Comparison of ENCODE assay signal across 22 cellular contexts in genomic region chr22:42360348-42360747, GRCh38.
A peak's percentile ranks its signal among the peaks of the same experiment; 100 is the strongest.
DNase-seq lines count a peak whose midpoint lies in the region; ATAC-seq, FAIRE-seq and TF ChIP-seq lines count a peak whose summit lies in the region.
"Had no signal": no experiment of that assay in that cellular context is flagged by ENCODE, and none has a peak within 500 bp of the region (broad histone marks: within the 10 kb centered on the region; RNA-seq: fewer than 3 reads in every experiment).

No MANE protein-coding gene starts in this region.

- no peak overlapping the region for H3K4me3 Mint-ChIP-seq in stimulated activated naive B cell treated with anti-CD40 and anti-IgM and Interleukin-4, amounts not matched to agents 10 μg/mL and 1 μg/mL and 100 μg/mL, for 72 hours
- H3K4me3 Mint-ChIP-seq: activated CD8-positive, alpha-beta T cell treated with anti-CD3 and anti-CD28 coated beads, Interleukin-2, amount 10 ng/mL, durations not matched to agents 7 days and 5 days; activated naive CD8-positive, alpha-beta T cell treated with anti-CD3 and anti-CD28 coated beads, Interleukin-2, amount 50 U/mL, for 24 hours; H9 had no signal

- peaks cover 0 to 2% of the 10 kb centered on the region in 2 donors for H3K9me3 Mint-ChIP-seq in stimulated activated naive B cell treated with anti-CD40 and anti-IgM and Interleukin-4, amounts not matched to agents 10 μg/mL and 1 μg/mL and 100 μg/mL, for 72 hours
- H3K9me3 Mint-ChIP-seq: activated naive CD8-positive, alpha-beta T cell treated with anti-CD3 and anti-CD28 coated beads, Interleukin-2, amount 50 U/mL, for 24 hours; H9 had no signal

- H3K27ac Mint-ChIP-seq in stimulated activated naive B cell treated with anti-CD40 and anti-IgM and Interleukin-4, amounts not matched to agents 10 μg/mL and 1 μg/mL and 100 μg/mL, for 72 hours: peak overlapping the region; percentile 33
- H3K27ac Mint-ChIP-seq: activated CD8-positive, alpha-beta T cell treated with anti-CD3 and anti-CD28 coated beads, Interleukin-2, amount 10 ng/mL, durations not matched to agents 7 days and 5 days; activated naive CD8-positive, alpha-beta T cell treated with anti-CD3 and anti-CD28 coated beads, Interleukin-2, amount 50 U/mL, for 24 hours had no signal

- no peaks in the 10 kb centered on the region for H3K36me3 Mint-ChIP-seq in stimulated activated naive B cell treated with anti-CD40 and anti-IgM and Interleukin-4, amounts not matched to agents 10 μg/mL and 1 μg/mL and 100 μg/mL, for 72 hours

- peak; percentile 56 for DNase-seq in NCI-H345 (lab: John Stamatoyannopoulos, UW)
- DNase-seq in NCI-H345 treated with DMSO at 0.1 percent for 48 hours (lab: John Stamatoyannopoulos, UW; ENCODE audit: unreplicated experiment): no peak
- DNase-seq in NCI-H2029 treated with DMSO at 0.1 percent for 48 hours (lab: John Stamatoyannopoulos, UW): peak; percentile 31
- no peak for DNase-seq in bronchial epithelial cell (ENCODE audit: low read depth)
- no peak for DNase-seq in stimulated activated naive B cell treated with anti-CD40 and anti-IgM and Interleukin-4, amounts not matched to agents 10 μg/mL and 1 μg/mL and 100 μg/mL, for 72 hours
- no peak for DNase-seq in stimulated activated CD4-positive, alpha-beta T cell treated with anti-CD3 and anti-CD28 coated beads, Interleukin-4, amount 100 ng/mL, for 4 hours
- DNase-seq: ACHN; activated CD8-positive, alpha-beta T cell treated with anti-CD3 and anti-CD28 coated beads, Interleukin-2, amount 10 ng/mL, durations not matched to agents 7 days and 5 days; activated effector memory CD4-positive, alpha-beta T cell treated with Interleukin-2 at 50 U/mL for 16 hours; activated naive CD8-positive, alpha-beta T cell treated with anti-CD3 and anti-CD28 coated beads, Interleukin-2, amount 50 U/mL, for 24 hours; activated T-cell treated with anti-CD3 and anti-CD28 coated beads for 4 hours; COR-L47; H9; NCI-H524; stimulated activated CD4-positive, alpha-beta T cell treated with anti-CD3 and anti-CD28 coated beads, Interleukin-2, amount 100 ng/mL, for 24 hours; uterus had no signal

- TF ChIP-seq CTCF in bronchial epithelial cell (IDR thresholded peaks at IDR 0.05; ENCODE audit: insufficient read depth, low read length, severe bottlenecking): no peak

- H3K36me3 ChIP-seq in bronchial epithelial cell (ENCODE audit: control insufficient read depth, insufficient read depth, low read length): no peaks in the 10 kb centered on the region
- H3K36me3 ChIP-seq: BLaER1, uterus had no signal

- peaks cover 54 to 65% of the 10 kb centered on the region in 2 donors for H3K27me3 Mint-ChIP-seq in stimulated activated naive B cell treated with anti-CD40 and anti-IgM and Interleukin-4, amounts not matched to agents 10 μg/mL and 1 μg/mL and 100 μg/mL, for 72 hours

- peaks cover 12% of the 10 kb centered on the region for H3K27me3 ChIP-seq in bronchial epithelial cell (ENCODE audit: control insufficient read depth, insufficient read depth, low read length)
- H3K27me3 ChIP-seq: uterus had no signal

- H3K4me1 Mint-ChIP-seq in stimulated activated naive B cell treated with anti-CD40 and anti-IgM and Interleukin-4, amounts not matched to agents 10 μg/mL and 1 μg/mL and 100 μg/mL, for 72 hours: peaks cover 5 to 9% of the 10 kb centered on the region in 2 donors
- H3K4me1 Mint-ChIP-seq: activated naive CD8-positive, alpha-beta T cell treated with anti-CD3 and anti-CD28 coated beads, Interleukin-2, amount 50 U/mL, for 24 hours had no signal

- FAIRE-seq in bronchial epithelial cell (lab: Jason Lieb, UNC): peak; percentile 52
- FAIRE-seq: endothelial cell of umbilical vein, RCC 7860 had no signal

- no peak overlapping the region for H3K4me3 ChIP-seq in bronchial epithelial cell (ENCODE audit: low read depth, low read length)
- H3K4me3 ChIP-seq: BLaER1, skin epidermis, uterus had no signal

- ATAC-seq in stimulated activated naive B cell treated with anti-CD40 and anti-IgM and Interleukin-4, amounts not matched to agents 10 μg/mL and 1 μg/mL and 100 μg/mL, for 72 hours (replicated peaks): no peak
- no peak for ATAC-seq in activated CD4-positive, CD25-positive, alpha-beta regulatory T cell treated with anti-CD3 and anti-CD28 coated beads, Interleukin-2, amount 50 U/mL, for 24 hours
- ATAC-seq in GM21576 (IDR thresholded peaks at IDR 0.05; ENCODE audit: unreplicated experiment): no peak
- ATAC-seq: activated CD8-positive, alpha-beta T cell treated with anti-CD3 and anti-CD28 coated beads, Interleukin-2, amount 10 ng/mL, durations not matched to agents 7 days and 5 days; activated naive CD8-positive, alpha-beta T cell treated with anti-CD3 and anti-CD28 coated beads, Interleukin-2, amount 50 U/mL, for 24 hours had no signal

Comparison
In these comparisons a context has a peak if more than half of its experiments do, and no peak if none do; other contexts are left out.
1. DNase-seq: peak in NCI-H345 (single experiment) and NCI-H2029 treated with DMSO at 0.1 percent for 48 hours (single experiment); none in NCI-H345 treated with DMSO at 0.1 percent for 48 hours (single experiment), bronchial epithelial cell (single experiment), stimulated activated naive B cell treated with anti-CD40 and anti-IgM and Interleukin-4, amounts not matched to agents 10 μg/mL and 1 μg/mL and 100 μg/mL, for 72 hours (single experiment) and stimulated activated CD4-positive, alpha-beta T cell treated with anti-CD3 and anti-CD28 coated beads, Interleukin-4, amount 100 ng/mL, for 4 hours (0 of 2).